ENCODE assay signal across 8 cellular contexts in the genomic region with DNA sequence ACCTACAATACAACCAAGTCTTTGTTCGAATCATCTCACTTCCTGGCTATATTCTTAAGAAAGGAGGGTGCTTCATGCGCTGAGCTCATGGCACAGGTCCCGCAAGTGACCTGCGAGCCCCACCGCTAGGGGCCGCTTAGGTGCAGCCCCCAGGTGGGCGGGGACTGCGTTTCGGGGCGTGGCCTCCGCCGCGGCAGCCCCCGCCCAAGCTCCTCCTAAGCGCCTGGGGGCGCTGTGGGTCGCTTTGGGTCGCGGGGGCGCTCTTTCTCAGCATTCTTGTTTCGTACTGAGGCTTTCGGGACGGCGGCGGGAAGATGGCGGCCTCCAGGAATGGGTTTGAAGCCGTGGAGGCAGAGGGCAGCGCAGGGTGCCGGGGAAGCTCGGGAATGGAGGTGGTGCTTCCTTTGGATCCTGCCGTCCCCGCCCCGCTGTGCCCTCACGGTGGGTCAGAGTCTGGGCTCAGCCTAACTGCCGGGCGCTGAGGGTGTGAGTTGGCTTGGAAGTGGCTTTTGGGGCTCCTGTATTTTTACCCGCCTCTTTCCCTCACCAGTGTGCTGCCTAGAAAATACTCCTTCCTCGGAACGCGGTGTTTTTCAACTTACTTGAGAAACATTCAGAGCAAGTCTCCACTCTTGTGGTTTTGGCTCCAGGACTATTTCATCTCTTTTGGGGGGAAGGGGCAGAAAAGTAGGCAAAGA. TPM values are rescaled to one million over a fixed set of nuclear protein-coding genes. Genes with fewer than 3 reads are reported as not detected.
DNase-seq lines count a peak whose midpoint lies in the region; ATAC-seq, FAIRE-seq and TF ChIP-seq lines count a peak whose summit lies in the region.

Gene ZCCHC4, plus strand, starts transcription at position 279 of the 698 bp plus-strand sequence. Its CDS starts 36 bp downstream, at position 315.

- peak within 1 kb of the TSS; percentile 66 to 92 for H3K4me3 ChIP-seq in kidney (ENCODE audit: low read length in 2 of 2)

- ATAC-seq in GM19025 (IDR thresholded peaks at IDR 0.05; ENCODE audit: low read depth, unreplicated experiment) (peak; percentile 77), HG03342 (IDR thresholded peaks at IDR 0.05; ENCODE audit: unreplicated experiment) (peak; percentile 79)

- intact Hi-C loops in kidney (cut with DNase I): no loop called here

- no peaks in the 10 kb centered on the region for H3K4me1 ChIP-seq in kidney (ENCODE audit: control insufficient read depth in 1 of 2, insufficient read depth in 1 of 2, low read depth in 1 of 2, low read length in 2 of 2)

- H3K9ac ChIP-seq in kidney (ENCODE audit: low read length in 2 of 2): peak within 1 kb of the TSS; percentile 28 to 78

- TF ChIP-seq CTCF in kidney (IDR thresholded peaks at IDR 0.05; ENCODE audit: borderline replicate concordance, extremely low read depth, insufficient read depth): peak; percentile 95

- peak; percentile 72 to 82 for DNase-seq in AML-193 (lab: John Stamatoyannopoulos, UW)
- peak; percentile 43 for DNase-seq in NCI-H345 treated with DMSO at 0.1 percent for 48 hours (lab: John Stamatoyannopoulos, UW; ENCODE audit: unreplicated experiment)
- DNase-seq in activated CD4-positive, CD25-positive, alpha-beta regulatory T cell (lab: John Stamatoyannopoulos, UW): peak; percentile 76 to 83 (median 82)
- peak; percentile 90 for DNase-seq in cerebellar cortex (ENCODE audit: low spot score)
- peak; percentile 96 for DNase-seq in kidney
- peak; percentile 78 to 81 for DNase-seq in stimulated activated CD4-positive, alpha-beta T cell treated with anti-CD3 and anti-CD28 coated beads, Interleukin-15, amount 100 ng/mL, for 48 hours (ENCODE audit: low read depth in 2 of 2)

- no peaks in the 10 kb centered on the region for H3K9me3 ChIP-seq in kidney (ENCODE audit: control insufficient read depth in 1 of 2, low read length in 2 of 2)

- peak within 1 kb of the TSS in 1 of 2 donors; percentile 66 for H3K27ac ChIP-seq in kidney (ENCODE audit: low read depth in 2 of 2, low read length in 2 of 2)

- FAIRE-seq in kidney (lab: Jason Lieb, UNC): no peak

- H3K36me3 ChIP-seq in kidney (ENCODE audit: control insufficient read depth in 1 of 2, insufficient read depth in 2 of 2, low read length in 2 of 2): peaks cover 0 to 4% of the 10 kb centered on the region in 2 donors

RNA-seq across cellular contexts. Expression of gene ZCCHC4, which starts in this region (rescaled TPM):
- 8.4 TPM for total RNA-seq in kidney
- 4.3 TPM for polyA plus RNA-seq in kidney (ENCODE audit: insufficient read depth, low read depth, low replicate concordance)

Comparison
In these comparisons a context has a peak if more than half of its experiments do, and no peak if none do; other contexts are left out.
1. DNase-seq: peak in every context shown above with its lines; median percentile 96 in kidney; 90 in cerebellar cortex; 82 in activated CD4-positive, CD25-positive, alpha-beta regulatory T cell; 80 in stimulated activated CD4-positive, alpha-beta T cell treated with anti-CD3 and anti-CD28 coated beads, Interleukin-15, amount 100 ng/mL, for 48 hours; 77 in AML-193; 43 in NCI-H345 treated with DMSO at 0.1 percent for 48 hours.